In genomic region chr11:114348200-114349191, GRCh38 we compare ENCODE assay signal across 8 cellular contexts. TPM values are rescaled to one million over a fixed set of nuclear protein-coding genes. Genes with fewer than 3 reads are reported as not detected.
DNase-seq lines count a peak whose midpoint lies in the region; ATAC-seq, FAIRE-seq and TF ChIP-seq lines count a peak whose summit lies in the region.

No MANE protein-coding gene starts in this region.

- CTCF ChIA-PET in HEK293T (lab: Yijun Ruan, JAX), result no interaction called here

- dilution Hi-C loops in keratinocyte (cut with MboI; ENCODE audit: extremely low pct_ligation_motif_present, low sequenced_read_pairs), result no loop called here

- POLR2A ChIA-PET in HEK293T (lab: Yijun Ruan, JAX), result no interaction called here

- DNase-seq in CD4-positive, CD25-positive, alpha-beta regulatory T cell, result peak in 2 of 3 donors; percentile 30 to 64
- DNase-seq in HEK293T (ENCODE audit: extremely low spot score), result peak; percentile 20
- peak in 1 of 3 donors; percentile 61 for DNase-seq in Peyer's patch
- DNase-seq in bronchial epithelial cell (ENCODE audit: low read depth), result peak; percentile 72
- DNase-seq in keratinocyte (ENCODE audit: low read depth, low spot score), result peak; percentile 44
- peak; percentile 37 for DNase-seq in stimulated activated naive CD8-positive, alpha-beta T cell treated with anti-CD3 and anti-CD28 coated beads, Interleukin-15, Interleukin-2, amounts not matched to agents 100 U/mL and 50 U/mL, for 24 hours
- no peak for DNase-seq in effector memory CD4-positive, alpha-beta T cell

- peak in 5 of 6 experiments; percentile 18 to 69 (median 62) for TF ChIP-seq CTCF in Peyer's patch (IDR thresholded peaks at IDR 0.05)
- peak; percentile 55 for TF ChIP-seq CTCF in bronchial epithelial cell (IDR thresholded peaks at IDR 0.05; ENCODE audit: insufficient read depth, low read length, severe bottlenecking)
- peak; percentile 42 to 51 (median 43) for TF ChIP-seq CTCF in keratinocyte (optimal IDR thresholded peaks at IDR 0.05 in 1 of 3, IDR thresholded peaks at IDR 0.05 in 1 of 3, conservative IDR thresholded peaks at IDR 0.05 in 1 of 3; ENCODE audit: extremely low read depth in 1 of 3, insufficient read depth in 2 of 3, low read length in 3 of 3)

- H3K36me3 Mint-ChIP-seq in CD4-positive, CD25-positive, alpha-beta regulatory T cell, result no peaks in the 10 kb centered on the region

- no peak overlapping the region for H3K4me3 Mint-ChIP-seq in CD4-positive, CD25-positive, alpha-beta regulatory T cell

- no peaks in the 10 kb centered on the region for H4K20me1 ChIP-seq in keratinocyte (ENCODE audit: control insufficient read depth, extremely low read depth, insufficient read depth, low read length)

- H3K27ac ChIP-seq in CD4-positive, CD25-positive, alpha-beta regulatory T cell (ENCODE audit: insufficient read depth, low read length, poor library complexity, severe bottlenecking), result no peak overlapping the region
- H3K27ac ChIP-seq in Peyer's patch (no peak overlapping the region), keratinocyte (ENCODE audit: control insufficient read depth, insufficient read depth, low read length) (peak overlapping the region; percentile 34)
- H3K27ac ChIP-seq in effector memory CD4-positive, alpha-beta T cell (ENCODE audit: insufficient read depth, low read length, poor library complexity, severe bottlenecking), result no peak overlapping the region

- H3K27ac Mint-ChIP-seq in CD4-positive, CD25-positive, alpha-beta regulatory T cell, result no peak overlapping the region

- peaks cover 6% of the 10 kb centered on the region for H3K4me1 ChIP-seq in CD4-positive, CD25-positive, alpha-beta regulatory T cell (ENCODE audit: control insufficient read depth, insufficient read depth, low read length, poor library complexity, severe bottlenecking)
- H3K4me1 ChIP-seq in Peyer's patch (no peaks in the 10 kb centered on the region), keratinocyte (ENCODE audit: control insufficient read depth, extremely low read depth, insufficient read depth, low read length) (peaks cover 17% of the 10 kb centered on the region)
- H3K4me1 ChIP-seq in effector memory CD4-positive, alpha-beta T cell (ENCODE audit: control insufficient read depth, insufficient read depth, low read length, poor library complexity, severe bottlenecking), result no peaks in the 10 kb centered on the region

- H3K9ac ChIP-seq in keratinocyte (ENCODE audit: control insufficient read depth, extremely low read depth, insufficient read depth, low read length), result no peak overlapping the region

- no peaks in the 10 kb centered on the region for H3K36me3 ChIP-seq in CD4-positive, CD25-positive, alpha-beta regulatory T cell (ENCODE audit: control insufficient read depth, insufficient read depth, low read length)
- no peaks in the 10 kb centered on the region for H3K36me3 ChIP-seq in Peyer's patch
- H3K36me3 ChIP-seq in bronchial epithelial cell (ENCODE audit: control insufficient read depth, insufficient read depth, low read length), result no peaks in the 10 kb centered on the region
- H3K36me3 ChIP-seq in keratinocyte (ENCODE audit: control insufficient read depth in 2 of 2, extremely low read depth in 1 of 2, insufficient read depth in 2 of 2, low read length in 2 of 2), result no peaks in the 10 kb centered on the region
- no peaks in the 10 kb centered on the region for H3K36me3 ChIP-seq in effector memory CD4-positive, alpha-beta T cell (ENCODE audit: control insufficient read depth, insufficient read depth, low read length)

- H3K4me1 Mint-ChIP-seq in CD4-positive, CD25-positive, alpha-beta regulatory T cell, result peaks cover 7 to 15% (median 9%) of the 10 kb centered on the region in 4 donors

- H3K27me3 Mint-ChIP-seq in CD4-positive, CD25-positive, alpha-beta regulatory T cell, result peaks cover 13% of the 10 kb centered on the region

- no peak for TF ChIP-seq POLR2A in Peyer's patch (IDR thresholded peaks at IDR 0.05)

- no peak for ATAC-seq in CD4-positive, CD25-positive, alpha-beta regulatory T cell (ENCODE audit: low read depth in 2 of 2)
- ATAC-seq in stimulated activated naive CD8-positive, alpha-beta T cell treated with anti-CD3 and anti-CD28 coated beads, Interleukin-15, Interleukin-2, amounts not matched to agents 100 U/mL and 50 U/mL, for 24 hours, result no peak
- no peak for ATAC-seq in GM19452 (IDR thresholded peaks at IDR 0.05; ENCODE audit: unreplicated experiment)

- peak overlapping the region; percentile 25 for H3K4me2 ChIP-seq in keratinocyte (ENCODE audit: control insufficient read depth, extremely low read depth, insufficient read depth, low read depth, low read length)

- no peak overlapping the region for H3K4me3 ChIP-seq in CD4-positive, CD25-positive, alpha-beta regulatory T cell (ENCODE audit: low read depth, low read length)
- no peak overlapping the region for H3K4me3 ChIP-seq in Peyer's patch
- H3K4me3 ChIP-seq in bronchial epithelial cell (ENCODE audit: low read depth, low read length), result no peak overlapping the region
- no peak overlapping the region for H3K4me3 ChIP-seq in keratinocyte (ENCODE audit: control insufficient read depth in 2 of 3, extremely low read depth in 1 of 3, insufficient read depth in 2 of 3, low read depth in 1 of 3, low read length in 3 of 3)
- no peak overlapping the region for H3K4me3 ChIP-seq in effector memory CD4-positive, alpha-beta T cell (ENCODE audit: insufficient read depth, low read depth, low read length, poor library complexity, severe bottlenecking)

- H3K27me3 ChIP-seq in CD4-positive, CD25-positive, alpha-beta regulatory T cell (ENCODE audit: control insufficient read depth, insufficient read depth, low read length), result no peaks in the 10 kb centered on the region
- H3K27me3 ChIP-seq in Peyer's patch (no peaks in the 10 kb centered on the region), bronchial epithelial cell (ENCODE audit: control insufficient read depth, insufficient read depth, low read length) (no peaks in the 10 kb centered on the region), keratinocyte (ENCODE audit: control insufficient read depth, extremely low read depth, insufficient read depth, low read length) (no peaks in the 10 kb centered on the region)
- H3K27me3 ChIP-seq in effector memory CD4-positive, alpha-beta T cell (replicated peaks; ENCODE audit: control insufficient read depth, insufficient read depth, low read length, poor library complexity, severe bottlenecking), result no peaks in the 10 kb centered on the region

- H3K9me3 Mint-ChIP-seq in CD4-positive, CD25-positive, alpha-beta regulatory T cell, result peaks cover 0 to 1% (median 0%) of the 10 kb centered on the region in 7 donors

- FAIRE-seq in bronchial epithelial cell (lab: Jason Lieb, UNC) (no peak), keratinocyte (lab: Jason Lieb, UNC) (no peak)

- H3K9me3 ChIP-seq in CD4-positive, CD25-positive, alpha-beta regulatory T cell (ENCODE audit: control insufficient read depth in 2 of 2, low read length in 2 of 2), result no peaks in the 10 kb centered on the region
- H3K9me3 ChIP-seq in Peyer's patch, result no peaks in the 10 kb centered on the region
- H3K9me3 ChIP-seq in keratinocyte (ENCODE audit: control insufficient read depth, low read depth, low read length), result no peaks in the 10 kb centered on the region
- H3K9me3 ChIP-seq in effector memory CD4-positive, alpha-beta T cell (ENCODE audit: control insufficient read depth, low read length), result no peaks in the 10 kb centered on the region

- no peaks in the 10 kb centered on the region for H3K9me1 ChIP-seq in keratinocyte (ENCODE audit: control insufficient read depth, extremely low read depth, insufficient read depth, low read length)

- no peaks in the 10 kb centered on the region for H3K79me2 ChIP-seq in keratinocyte (ENCODE audit: control insufficient read depth, insufficient read depth, low read length)

- peak overlapping the region; percentile 52 for H2AFZ ChIP-seq in keratinocyte (ENCODE audit: control insufficient read depth, low read length)

RNA-seq across cellular contexts. Expression of gene C11orf71, which starts 51.8 kb away (rescaled TPM):
- 15.4 TPM for total RNA-seq in CD4-positive, CD25-positive, alpha-beta regulatory T cell
- 10 to 100 TPM; 11.4 to 17.2 (median 16.0) TPM for polyA plus RNA-seq in CD4-positive, CD25-positive, alpha-beta regulatory T cell
- 10 to 100 TPM in 3 of 4 donors, 1 to 10 TPM in 1; 5.9 to 15.4 (median 12.1) TPM for total RNA-seq in Peyer's patch
- 2.1 and 3.5 TPM in 2 replicates for total RNA-seq in bronchial epithelial cell
- 1.4 to 3.7 TPM (median 2.1 TPM) in 3 replicates for polyA plus RNA-seq in keratinocyte
- 1.6 TPM for polyA plus RNA-seq in keratinocyte (2011; ENCODE audit: low read depth)
- 1.2 and 2.0 TPM in 2 replicates for polyA plus RNA-seq in keratinocyte (2011; cell fraction: cytosol; rRNA removed)
- polyA plus RNA-seq in keratinocyte (2011; cell fraction: nucleus; rRNA removed), result 2.2 and 2.5 TPM in 2 replicates
- 1.00 and 2.5 TPM in 2 replicates for polyA plus RNA-seq in keratinocyte (2012; ENCODE audit: low replicate concordance)
- polyA minus RNA-seq in keratinocyte, result 0.99 to 1.6 TPM (median 1.3 TPM) in 3 replicates
- not detected for polyA minus RNA-seq in keratinocyte (2011; cell fraction: cytosol; rRNA and poly(A)+ RNA removed)
- polyA minus RNA-seq in keratinocyte (2011; cell fraction: nucleus; rRNA and poly(A)+ RNA removed), result 1.3 and 1.6 TPM in 2 replicates

RNA-seq across cellular contexts. Expression of gene RBM7, which starts 52.0 kb away (rescaled TPM):
- total RNA-seq in CD4-positive, CD25-positive, alpha-beta regulatory T cell, result 57.2 TPM
- polyA plus RNA-seq in CD4-positive, CD25-positive, alpha-beta regulatory T cell, result 10 to 100 TPM; 28.7 to 37.1 (median 30.6) TPM
- total RNA-seq in Peyer's patch, result 10 to 100 TPM; 12.4 to 25.6 (median 19.3) TPM
- 36.4 and 37.9 TPM in 2 replicates for total RNA-seq in bronchial epithelial cell
- polyA plus RNA-seq in keratinocyte, result 21.6 to 38.2 TPM (median 34.0 TPM) in 3 replicates
- polyA plus RNA-seq in keratinocyte (2011; ENCODE audit: low read depth), result 35.7 TPM
- 14.7 and 36.7 TPM in 2 replicates for polyA plus RNA-seq in keratinocyte (2011; cell fraction: cytosol; rRNA removed)
- 16.4 and 21.3 TPM in 2 replicates for polyA plus RNA-seq in keratinocyte (2011; cell fraction: nucleus; rRNA removed)
- 27.2 and 39.0 TPM in 2 replicates for polyA plus RNA-seq in keratinocyte (2012; ENCODE audit: low replicate concordance)
- 12.4 to 68.6 TPM (median 38.4 TPM) in 3 replicates for polyA minus RNA-seq in keratinocyte
- polyA minus RNA-seq in keratinocyte (2011; cell fraction: cytosol; rRNA and poly(A)+ RNA removed), result 29.9 TPM
- 10.2 and 38.6 TPM in 2 replicates for polyA minus RNA-seq in keratinocyte (2011; cell fraction: nucleus; rRNA and poly(A)+ RNA removed)

RNA-seq across cellular contexts. Expression of gene NNMT, which starts 52.3 kb away (rescaled TPM):
- not detected for total RNA-seq in CD4-positive, CD25-positive, alpha-beta regulatory T cell
- polyA plus RNA-seq in CD4-positive, CD25-positive, alpha-beta regulatory T cell, result not detected
- total RNA-seq in Peyer's patch (100 to 1,000 TPM in 3 of 4 donors, 10 to 100 TPM in 1; 43.6 to 413 (median 187) TPM), bronchial epithelial cell (0.38 and 11.6 TPM in 2 replicates)
- polyA plus RNA-seq in keratinocyte, result 0.13 to 0.58 TPM (median 0.16 TPM) in 3 replicates
- polyA plus RNA-seq in keratinocyte (2011; ENCODE audit: low read depth), result not detected
- polyA plus RNA-seq in keratinocyte (2011; cell fraction: cytosol; rRNA removed), result 0.72 and 1.7 TPM in 2 replicates
- 0.78 and 1.9 TPM in 2 replicates for polyA plus RNA-seq in keratinocyte (2011; cell fraction: nucleus; rRNA removed)
- polyA plus RNA-seq in keratinocyte (2012; ENCODE audit: low replicate concordance), result 0.45 TPM in 1 of 2 replicates, not detected in the other
- polyA minus RNA-seq in keratinocyte, result 0.30 TPM in 1 of 3 replicates, not detected in the others
- 7.9 TPM for polyA minus RNA-seq in keratinocyte (2011; cell fraction: cytosol; rRNA and poly(A)+ RNA removed)
- 0.95 and 2.4 TPM in 2 replicates for polyA minus RNA-seq in keratinocyte (2011; cell fraction: nucleus; rRNA and poly(A)+ RNA removed)

Comparison
In these comparisons a context has a peak if more than half of its experiments do, and no peak if none do; other contexts are left out.
1. DNase-seq: peak in CD4-positive, CD25-positive, alpha-beta regulatory T cell (2 of 3), HEK293T (single experiment), bronchial epithelial cell (single experiment), keratinocyte (single experiment) and stimulated activated naive CD8-positive, alpha-beta T cell treated with anti-CD3 and anti-CD28 coated beads, Interleukin-15, Interleukin-2, amounts not matched to agents 100 U/mL and 50 U/mL, for 24 hours (single experiment); none in effector memory CD4-positive, alpha-beta T cell (0 of 3).
2. Peak in every context shown above with its lines, with median percentiles within 50 percentile points of each other: CTCF ChIP-seq.